In the genomic region with DNA sequence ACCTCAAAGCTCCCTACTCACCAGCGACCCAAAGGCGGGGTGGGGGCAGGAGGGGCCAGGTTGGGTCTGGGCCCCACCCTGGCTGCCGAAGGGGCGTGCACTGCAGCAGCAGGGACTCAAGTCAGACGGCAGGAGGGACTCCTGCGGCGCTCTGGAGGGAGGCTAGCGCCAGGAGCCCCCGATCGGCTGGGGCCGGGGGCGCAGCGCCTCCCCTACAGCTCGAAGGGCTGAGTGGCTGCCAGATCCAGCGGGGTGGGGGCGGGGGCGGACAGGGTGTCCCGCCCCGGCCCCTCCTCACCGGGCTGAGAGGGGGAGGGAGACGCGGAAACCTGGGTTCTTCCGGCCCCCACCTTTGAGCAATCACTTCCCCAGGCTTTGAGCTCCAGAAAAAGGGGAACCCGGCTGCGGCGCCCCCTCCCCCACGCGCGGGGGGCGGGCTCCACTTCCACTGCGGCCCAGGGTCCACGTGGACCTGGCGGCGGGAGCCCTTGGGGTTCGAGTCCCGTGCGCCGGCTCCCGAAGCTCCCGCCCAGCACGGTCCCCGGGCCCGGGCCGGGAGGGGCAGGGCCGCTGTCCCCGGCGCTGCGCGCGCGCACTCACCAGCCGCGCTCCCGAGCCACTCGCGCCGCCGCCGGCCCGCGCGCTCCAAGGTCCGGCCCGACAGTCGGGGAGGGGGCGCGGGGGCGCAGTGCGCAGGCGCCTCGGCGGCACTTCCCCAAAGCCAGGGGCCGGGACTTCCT, we compare ENCODE assay signal across 8 cellular contexts. TPM values are rescaled to one million over a fixed set of nuclear protein-coding genes. Genes with fewer than 3 reads are reported as not detected.
DNase-seq lines count a peak whose midpoint lies in the region; ATAC-seq and TF ChIP-seq lines count a peak whose summit lies in the region.

TSS of gene RGS19 (minus strand) at position 246 of the 740 bp plus-strand sequence. CDS start 2,632 bp downstream, outside the sequence.

- ATAC-seq in GM18868 (IDR thresholded peaks at IDR 0.05; ENCODE audit: unreplicated experiment) (peak; percentile 39), HG03521 (IDR thresholded peaks at IDR 0.05; ENCODE audit: unreplicated experiment) (peak; percentile 51), RWPE2 (ENCODE audit: low read depth) (peak; percentile 47)
- ATAC-seq in natural killer cell treated with Interleukin-12 subunit alpha and Interleukin-12 subunit beta and Interleukin-15 and Interleukin-18, amount 100 ng/mL, for 72 hours, result peak; percentile 76 to 81

- peaks cover 11% of the 10 kb centered on the region for H3K27me3 ChIP-seq in RWPE2 (ENCODE audit: insufficient read depth, poor library complexity, severe bottlenecking)
- H3K27me3 ChIP-seq in testis, result no peaks in the 10 kb centered on the region

- TF ChIP-seq POLR2A in testis (IDR thresholded peaks at IDR 0.05), result no peak

- H3K4me1 Mint-ChIP-seq in natural killer cell treated with Interleukin-12 subunit alpha and Interleukin-12 subunit beta and Interleukin-15 and Interleukin-18, amount 100 ng/mL, for 72 hours (ENCODE audit: low read depth in 2 of 2), result peaks cover 14 to 30% of the 10 kb centered on the region in 2 donors

- peak within 1 kb of the TSS; percentile 82 for H3K4me3 Mint-ChIP-seq in natural killer cell treated with Interleukin-12 subunit alpha and Interleukin-12 subunit beta and Interleukin-15 and Interleukin-18, amount 100 ng/mL, for 72 hours

- peak within 1 kb of the TSS; percentile 68 to 71 for H3K27ac Mint-ChIP-seq in natural killer cell treated with Interleukin-12 subunit alpha and Interleukin-12 subunit beta and Interleukin-15 and Interleukin-18, amount 100 ng/mL, for 72 hours

- H3K36me3 ChIP-seq in RWPE2 (ENCODE audit: low read depth), result no peaks in the 10 kb centered on the region
- H3K36me3 ChIP-seq in testis (ENCODE audit: low read depth, missing control alignments), result no peaks in the 10 kb centered on the region

- H3K27ac ChIP-seq in RWPE2 (ENCODE audit: poor library complexity, severe bottlenecking) (peak within 1 kb of the TSS; percentile 38), testis (peak within 1 kb of the TSS; percentile 21 to 45)

- WGBS in testis, 2 donors, result 0% methylated on average over 17 to 49 of the region's 73 CpGs

- intact Hi-C loops in testis (cut with DNase I; ENCODE audit: low total_unique reads), result no loop called here

- no peaks in the 10 kb centered on the region for H3K9me3 Mint-ChIP-seq in natural killer cell treated with Interleukin-12 subunit alpha and Interleukin-12 subunit beta and Interleukin-15 and Interleukin-18, amount 100 ng/mL, for 72 hours

- H3K4me3 ChIP-seq in RWPE2 (ENCODE audit: severe bottlenecking) (peak within 1 kb of the TSS; percentile 85), fibroblast of the aortic adventitia (ENCODE audit: low read depth, low read length) (peak within 1 kb of the TSS; percentile 73), testis (peak within 1 kb of the TSS; percentile 56 to 73)

- no peak for TF ChIP-seq CTCF in AG09319 (IDR thresholded peaks at IDR 0.05; ENCODE audit: low read depth, low read length)
- peak; percentile 6 for TF ChIP-seq CTCF in RWPE2 (IDR thresholded peaks at IDR 0.05; ENCODE audit: poor library complexity, severe bottlenecking)
- TF ChIP-seq CTCF in fibroblast of the aortic adventitia (IDR thresholded peaks at IDR 0.05; ENCODE audit: insufficient read depth, low read length), result no peak
- no peak for TF ChIP-seq CTCF in testis (IDR thresholded peaks at IDR 0.05)

- H3K9me3 ChIP-seq in RWPE2 (ENCODE audit: severe bottlenecking), result no peaks in the 10 kb centered on the region
- H3K9me3 ChIP-seq in testis, result no peaks in the 10 kb centered on the region

- no peaks in the 10 kb centered on the region for H3K36me3 Mint-ChIP-seq in natural killer cell treated with Interleukin-12 subunit alpha and Interleukin-12 subunit beta and Interleukin-15 and Interleukin-18, amount 100 ng/mL, for 72 hours

- H3K27me3 Mint-ChIP-seq in natural killer cell treated with Interleukin-12 subunit alpha and Interleukin-12 subunit beta and Interleukin-15 and Interleukin-18, amount 100 ng/mL, for 72 hours, result peaks cover 3 to 4% of the 10 kb centered on the region in 2 donors

- H3K4me1 ChIP-seq in RWPE2 (ENCODE audit: insufficient read depth, poor library complexity, severe bottlenecking), result peaks cover 10% of the 10 kb centered on the region
- peaks cover 24% of the 10 kb centered on the region for H3K4me1 ChIP-seq in testis

- DNase-seq in AG09319 (ENCODE audit: extremely low read depth, low read depth) (peak; percentile 20), RWPE2 (ENCODE audit: low spot score) (no peak), fibroblast of the aortic adventitia (ENCODE audit: low read depth) (peak; percentile 55), testis (peak; percentile 69)
- DNase-seq in activated effector memory CD4-positive, alpha-beta T cell treated with Interleukin-2 at 50 U/mL for 16 hours, result peak; percentile 66
- peak; percentile 86 for DNase-seq in natural killer cell treated with Interleukin-12 subunit alpha and Interleukin-12 subunit beta and Interleukin-15 and Interleukin-18, amount 100 ng/mL, for 72 hours (ENCODE audit: low spot score)

RNA-seq across cellular contexts. Expression of gene RGS19, which starts in this region (rescaled TPM):
- total RNA-seq in fibroblast of the aortic adventitia (ENCODE audit: low replicate concordance) (4.8 and 9.8 TPM in 2 replicates), testis (10 to 100 TPM in 1 of 2 donors, 1 to 10 TPM in 1; 4.4 to 10.4 TPM)
- 10 to 100 TPM; 27.1 to 33.4 TPM for total RNA-seq in natural killer cell treated with Interleukin-12 subunit alpha and Interleukin-12 subunit beta and Interleukin-15 and Interleukin-18, amount 100 ng/mL, for 72 hours
- 7.3 TPM for polyA plus RNA-seq in testis (ENCODE audit: insufficient read depth, low read depth, low replicate concordance)
